Comparison of ENCODE assay signal across 25 cellular contexts in genomic region chr1:9808459-9808858, GRCh38. TPM values are rescaled to one million over a fixed set of nuclear protein-coding genes. Genes with fewer than 3 reads are reported as not detected.
DNase-seq lines count a peak whose midpoint lies in the region; ATAC-seq and TF ChIP-seq lines count a peak whose summit lies in the region.
"Had no signal": no experiment of that assay in that cellular context is flagged by ENCODE, and none has a peak within 500 bp of the region (broad histone marks: within the 10 kb centered on the region; RNA-seq: fewer than 3 reads in every experiment).

No MANE protein-coding gene starts in this region.

- no TSS peak for BruUV-seq in MCF 10A (replicated peaks; lab: Mats Ljungman, UMichigan)

- H3K9me3 ChIP-seq in breast epithelium = no peaks in the 10 kb centered on the region
- H3K9me3 ChIP-seq in esophagus muscularis mucosa = no peaks in the 10 kb centered on the region
- H3K9me3 ChIP-seq: gastroesophageal sphincter, mucosa of descending colon, right lobe of liver had no signal

- no peak for DNase-seq in MCF 10A (ENCODE audit: unreplicated experiment)
- DNase-seq in breast epithelium (ENCODE audit: low spot score in 2 of 2) = no peak
- no peak for DNase-seq in effector memory CD8-positive, alpha-beta T cell
- no peak for DNase-seq in mesothelial cell of epicardium (ENCODE audit: low spot score in 2 of 2, unreplicated experiment in 2 of 2)
- DNase-seq in iPS-NIHi11 (ENCODE audit: low spot score) = no peak
- DNase-seq in esophagus muscularis mucosa (ENCODE audit: extremely low spot score) = no peak
- DNase-seq: activated CD4-positive, CD25-positive, alpha-beta regulatory T cell; activated naive CD4-positive, alpha-beta T cell treated with anti-CD3 and anti-CD28 coated beads, Interleukin-2, amount 10 ng/mL, durations not matched to agents 7 days and 5 days; CD4-positive, CD25-positive, alpha-beta regulatory T cell; hypothalamus; KBM-7; mucosa of descending colon; NCI-H1436; NCI-H2107; NCI-H446 treated with DMSO at 0.1 percent for 48 hours; PC-3; right lobe of liver; SIG-M5; stimulated activated CD4-positive, alpha-beta T cell treated with anti-CD3 and anti-CD28 coated beads, Interleukin-12 subunit alpha, Interleukin-12 subunit beta, amount 100 ng/mL, for 4 hours; stimulated activated CD4-positive, alpha-beta T cell treated with anti-CD3 and anti-CD28 coated beads, Interleukin-4, amount 100 ng/mL, for 1 hour; SW 1271; T1000 had no signal

- peak overlapping the region; percentile 71 for H3K27ac Mint-ChIP-seq in MCF 10A (ENCODE audit: low read depth, unreplicated experiment)
- H3K27ac Mint-ChIP-seq in effector memory CD8-positive, alpha-beta T cell = peak overlapping the region; percentile 74 to 91
- peak overlapping the region; percentile 47 for H3K27ac Mint-ChIP-seq in mesothelial cell of epicardium
- H3K27ac Mint-ChIP-seq: activated naive CD4-positive, alpha-beta T cell treated with anti-CD3 and anti-CD28 coated beads, Interleukin-2, amount 10 ng/mL, durations not matched to agents 7 days and 5 days had no signal

- H3K4me1 Mint-ChIP-seq in MCF 10A (ENCODE audit: insufficient read depth, unreplicated experiment) (peaks cover 24% of the 10 kb centered on the region), mesothelial cell of epicardium (peaks cover 18% of the 10 kb centered on the region)
- peaks cover 26 to 38% of the 10 kb centered on the region in 2 donors for H3K4me1 Mint-ChIP-seq in effector memory CD8-positive, alpha-beta T cell (ENCODE audit: low read depth in 2 of 2)

- H3K36me3 ChIP-seq in breast epithelium (no peaks in the 10 kb centered on the region), esophagus muscularis mucosa (no peaks in the 10 kb centered on the region)
- H3K36me3 ChIP-seq: gastroesophageal sphincter, right lobe of liver had no signal

- H3K9me3 Mint-ChIP-seq in MCF 10A (ENCODE audit: unreplicated experiment) (no peaks in the 10 kb centered on the region), mesothelial cell of epicardium (no peaks in the 10 kb centered on the region)
- H3K9me3 Mint-ChIP-seq in effector memory CD8-positive, alpha-beta T cell = no peaks in the 10 kb centered on the region
- H3K9me3 Mint-ChIP-seq: activated naive CD4-positive, alpha-beta T cell treated with anti-CD3 and anti-CD28 coated beads, Interleukin-2, amount 10 ng/mL, durations not matched to agents 7 days and 5 days; CD4-positive, CD25-positive, alpha-beta regulatory T cell had no signal

- no peak for ATAC-seq in effector memory CD8-positive, alpha-beta T cell (replicated peaks)
- ATAC-seq in HG02884 (IDR thresholded peaks at IDR 0.05; ENCODE audit: unreplicated experiment) (no peak), GM19463 (IDR thresholded peaks at IDR 0.05; ENCODE audit: unreplicated experiment) (no peak)
- ATAC-seq: gastroesophageal sphincter, mucosa of descending colon, PC-3 had no signal

- H3K27ac ChIP-seq in breast epithelium (peak overlapping the region in 1 of 2 donors; percentile 25), esophagus muscularis mucosa (replicated peaks in 1 of 4) (no peak overlapping the region)
- H3K27ac ChIP-seq: gastroesophageal sphincter, right lobe of liver had no signal

- H3K36me3 Mint-ChIP-seq in MCF 10A (ENCODE audit: insufficient read depth, unreplicated experiment) (peaks cover 17% of the 10 kb centered on the region), mesothelial cell of epicardium (no peaks in the 10 kb centered on the region)
- H3K36me3 Mint-ChIP-seq in effector memory CD8-positive, alpha-beta T cell (ENCODE audit: insufficient read depth) = peaks cover 9% of the 10 kb centered on the region

- POLR2A ChIA-PET in MCF 10A (lab: Yijun Ruan, JAX) = no interaction called here

- CTCF ChIA-PET in MCF 10A (lab: Yijun Ruan, JAX) = no interaction called here

- H3K4me3 ChIP-seq in breast epithelium = no peak overlapping the region
- H3K4me3 ChIP-seq in esophagus muscularis mucosa = no peak overlapping the region
- H3K4me3 ChIP-seq: gastroesophageal sphincter, mucosa of descending colon, right lobe of liver had no signal

- TF ChIP-seq CTCF in MCF 10A (IDR thresholded peaks at IDR 0.05; ENCODE audit: unreplicated experiment) = no peak
- TF ChIP-seq CTCF in breast epithelium (IDR thresholded peaks at IDR 0.05) = no peak
- TF ChIP-seq CTCF in mesothelial cell of epicardium (IDR thresholded peaks at IDR 0.05; ENCODE audit: unreplicated experiment) = no peak
- no peak for TF ChIP-seq CTCF in esophagus muscularis mucosa (IDR thresholded peaks at IDR 0.05)

- no peak overlapping the region for H3K4me3 Mint-ChIP-seq in MCF 10A (ENCODE audit: unreplicated experiment)
- no peak overlapping the region for H3K4me3 Mint-ChIP-seq in effector memory CD8-positive, alpha-beta T cell
- H3K4me3 Mint-ChIP-seq in mesothelial cell of epicardium = no peak overlapping the region
- H3K4me3 Mint-ChIP-seq: activated naive CD4-positive, alpha-beta T cell treated with anti-CD3 and anti-CD28 coated beads, Interleukin-2, amount 10 ng/mL, durations not matched to agents 7 days and 5 days had no signal

- H3K27me3 ChIP-seq in breast epithelium (no peaks in the 10 kb centered on the region), esophagus muscularis mucosa (no peaks in the 10 kb centered on the region)
- H3K27me3 ChIP-seq: gastroesophageal sphincter, right lobe of liver had no signal

- intact Hi-C loops in MCF 10A (cut with micrococcal nuclease) = no loop called here
- intact Hi-C loops in breast epithelium (cut with DNase I; ENCODE audit: low total_unique reads) = no loop called here
- intact Hi-C loops in esophagus muscularis mucosa (cut with DNase I) = no loop called here

- H3K27me3 Mint-ChIP-seq in MCF 10A (ENCODE audit: insufficient read depth, unreplicated experiment) (no peaks in the 10 kb centered on the region), mesothelial cell of epicardium (ENCODE audit: low read depth) (no peaks in the 10 kb centered on the region)
- no peaks in the 10 kb centered on the region for H3K27me3 Mint-ChIP-seq in effector memory CD8-positive, alpha-beta T cell
- H3K27me3 Mint-ChIP-seq: activated naive CD4-positive, alpha-beta T cell treated with anti-CD3 and anti-CD28 coated beads, Interleukin-2, amount 10 ng/mL, durations not matched to agents 7 days and 5 days; CD4-positive, CD25-positive, alpha-beta regulatory T cell had no signal

- H3K4me1 ChIP-seq in breast epithelium (no peaks in the 10 kb centered on the region), esophagus muscularis mucosa (peaks cover 33 to 66% (median 51%) of the 10 kb centered on the region in 4 donors)
- H3K4me1 ChIP-seq: right lobe of liver had no signal

- TF ChIP-seq EP300 in esophagus muscularis mucosa (IDR thresholded peaks at IDR 0.05) = no peak

- TF ChIP-seq POLR2A in breast epithelium (IDR thresholded peaks at IDR 0.05) (no peak), esophagus muscularis mucosa (IDR thresholded peaks at IDR 0.05; ENCODE audit: low read depth) (no peak)

- 87% methylated on average over 8 of the region's 8 CpGs for WGBS in esophagus muscularis mucosa

RNA-seq across cellular contexts. Expression of gene CLSTN1, which starts 15.3 kb away (rescaled TPM):
- total RNA-seq in MCF 10A (2022) (98.5 and 106 TPM in 2 replicates), breast epithelium (10 to 100 TPM; 25.4 to 47.5 (median 42.3) TPM), mesothelial cell of epicardium (125 to 127 TPM (median 127 TPM) in 3 replicates), esophagus muscularis mucosa (100 to 1,000 TPM in 1 of 4 donors, 10 to 100 TPM in 3; 47.1 to 109 (median 72.3) TPM)
